13 cellular contexts compared by ENCODE assay signal in genomic region chr7:24024689-24025088, GRCh38.
DNase-seq lines count a peak whose midpoint lies in the region; ATAC-seq and TF ChIP-seq lines count a peak whose summit lies in the region.
"Had no signal": no experiment of that assay in that cellular context is flagged by ENCODE, and none has a peak within 500 bp of the region (broad histone marks: within the 10 kb centered on the region; RNA-seq: fewer than 3 reads in every experiment).

No MANE protein-coding gene starts in this region.

- TF ChIP-seq CTCF in choroid plexus epithelial cell (conservative IDR thresholded peaks at IDR 0.05; ENCODE audit: low read depth, low read length) (no peak), gastrocnemius medialis (IDR thresholded peaks at IDR 0.05 in 4 of 5, conservative IDR thresholded peaks at IDR 0.05 in 1 of 5) (no peak)

- in situ Hi-C loops in gastrocnemius medialis (cut with MboI; ENCODE audit: low sequenced_read_pairs in 4 of 4): no loop called here

- H3K36me3 ChIP-seq in skeletal muscle satellite cell (ENCODE audit: insufficient read depth, low read length) (no peaks in the 10 kb centered on the region), gastrocnemius medialis (no peaks in the 10 kb centered on the region)
- H3K36me3 ChIP-seq: suprapubic skin had no signal

- no peak for TF ChIP-seq POLR2A in gastrocnemius medialis (IDR thresholded peaks at IDR 0.05)

- H3K4me3 ChIP-seq in choroid plexus epithelial cell (ENCODE audit: low read depth, low read length): no peak overlapping the region
- peak overlapping the region; percentile 2 for H3K4me3 ChIP-seq in skeletal muscle satellite cell (ENCODE audit: low read length)
- no peak overlapping the region for H3K4me3 ChIP-seq in gastrocnemius medialis
- H3K4me3 ChIP-seq: suprapubic skin had no signal

- DNase-seq in NAMALWA (ENCODE audit: low spot score): peak; percentile 16
- peak; percentile 3 for DNase-seq in choroid plexus epithelial cell (ENCODE audit: low read depth)
- DNase-seq in gastrocnemius medialis: no peak
- no peak for DNase-seq in activated CD8-positive, alpha-beta memory T cell treated with anti-CD3 and anti-CD28 coated beads for 24 hours
- DNase-seq: activated CD4-positive, alpha-beta T cell treated with anti-CD3 and anti-CD28 coated beads for 1 hour; effector memory CD4-positive, alpha-beta T cell; left cardiac atrium; naive thymus-derived CD4-positive, alpha-beta T cell; NCI-H187 had no signal

- H3K9ac ChIP-seq in skeletal muscle satellite cell (ENCODE audit: low read depth, low read length): no peak overlapping the region

- intact Hi-C loops in gastrocnemius medialis (cut with DNase I; ENCODE audit: low total_unique reads): no loop called here

- no peaks in the 10 kb centered on the region for H3K9me3 ChIP-seq in skeletal muscle satellite cell (replicated peaks; ENCODE audit: low read length)
- no peaks in the 10 kb centered on the region for H3K9me3 ChIP-seq in gastrocnemius medialis
- H3K9me3 ChIP-seq: suprapubic skin had no signal

- no peak overlapping the region for H3K27ac ChIP-seq in gastrocnemius medialis
- H3K27ac ChIP-seq: suprapubic skin had no signal

- peak overlapping the region; percentile 55 for H3K4me2 ChIP-seq in skeletal muscle satellite cell (ENCODE audit: low read length)

- peaks cover 13% of the 10 kb centered on the region for H3K4me1 ChIP-seq in skeletal muscle satellite cell (ENCODE audit: control insufficient read depth, insufficient read depth, low read length)
- H3K4me1 ChIP-seq in gastrocnemius medialis: no peaks in the 10 kb centered on the region
- H3K4me1 ChIP-seq: suprapubic skin had no signal

- ATAC-seq in GM18907 (IDR thresholded peaks at IDR 0.05; ENCODE audit: unreplicated experiment): peak; percentile 60
- ATAC-seq in gastrocnemius medialis: no peak
- no peak for ATAC-seq in GM21515 (IDR thresholded peaks at IDR 0.05; ENCODE audit: unreplicated experiment)
- ATAC-seq: left cardiac atrium; naive thymus-derived CD4-positive, alpha-beta T cell had no signal

- no peaks in the 10 kb centered on the region for H3K27me3 ChIP-seq in skeletal muscle satellite cell (ENCODE audit: control insufficient read depth, insufficient read depth, low read length)
- H3K27me3 ChIP-seq in gastrocnemius medialis: no peaks in the 10 kb centered on the region
- H3K27me3 ChIP-seq: suprapubic skin had no signal

Comparison
In these comparisons a context has a peak if more than half of its experiments do, and no peak if none do; other contexts are left out.
1. DNase-seq: peak in NAMALWA (single experiment) and choroid plexus epithelial cell (single experiment); none in gastrocnemius medialis (0 of 2) and activated CD8-positive, alpha-beta memory T cell treated with anti-CD3 and anti-CD28 coated beads for 24 hours (single experiment).